ENCODE assay signal across 24 cellular contexts in genomic region chr2:11786592-11786991, GRCh38. TPM values are rescaled to one million over a fixed set of nuclear protein-coding genes. Genes with fewer than 3 reads are reported as not detected.
A peak's percentile ranks its signal among the peaks of the same experiment; 100 is the strongest.
DNase-seq lines count a peak whose midpoint lies in the region; ATAC-seq, FAIRE-seq and TF ChIP-seq lines count a peak whose summit lies in the region.
"Had no signal": no experiment of that assay in that cellular context is flagged by ENCODE, and none has a peak within 500 bp of the region (broad histone marks: within the 10 kb centered on the region; RNA-seq: fewer than 3 reads in every experiment).

No MANE protein-coding gene starts in this region.

- DNase-seq in activated CD8-positive, alpha-beta memory T cell treated with anti-CD3 and anti-CD28 coated beads for 24 hours: peak; percentile 45
- no peak for DNase-seq in activated CD8-positive, alpha-beta memory T cell treated with anti-CD3 and anti-CD28 coated beads, Interleukin-2, amount 50 U/mL, for 4 hours
- DNase-seq in HTR-8/SVneo (ENCODE audit: insufficient read length, low spot score) (no peak), mesenteric fat pad (ENCODE audit: low spot score) (peak; percentile 85), right cardiac atrium (no peak), osteocyte (ENCODE audit: extremely low spot score, unreplicated experiment) (no peak)
- DNase-seq: 8988T; ACHN; AML-193; BE2C; Caco-2; CD4-positive, alpha-beta T cell; CD8-positive, alpha-beta memory T cell; DMS153; DND-41; GOT3; HFFc6 had no signal

- TF ChIP-seq CTCF in osteocyte (IDR thresholded peaks at IDR 0.05): no peak

- 96% methylated on average over 13 of the region's 13 CpGs for WGBS in right cardiac atrium

- intact Hi-C loops in right cardiac atrium (cut with DNase I): no loop called here

- no peak overlapping the region for H3K4me3 ChIP-seq in right cardiac atrium (ENCODE audit: low read length)
- H3K4me3 ChIP-seq: A549; BLaER1 treated with 17β-estradiol and CSF1 and Interleukin-3, amounts not matched to agents 10 nM and 100 nM; HAP-1 had no signal

- H3K27me3 ChIP-seq in right cardiac atrium (ENCODE audit: control insufficient read depth, insufficient read depth): no peaks in the 10 kb centered on the region
- H3K27me3 ChIP-seq: BE2C; BLaER1 treated with 17β-estradiol and CSF1 and Interleukin-3, amounts not matched to agents 10 nM and 100 nM had no signal

- peak; percentile 60 for FAIRE-seq in HTR-8/SVneo (lab: Jason Lieb, UNC)
- FAIRE-seq: A549, G401.6, GM12892, H54 had no signal

- H3K27ac Mint-ChIP-seq in osteocyte (ENCODE audit: unreplicated experiment): no peak overlapping the region
- H3K27ac Mint-ChIP-seq: CD4-positive, alpha-beta T cell; CD8-positive, alpha-beta memory T cell; HFFc6 had no signal

- no peak overlapping the region for H3K4me3 Mint-ChIP-seq in osteocyte (ENCODE audit: unreplicated experiment)
- H3K4me3 Mint-ChIP-seq: CD14-positive monocyte; CD4-positive, alpha-beta T cell; CD8-positive, alpha-beta memory T cell; HFFc6 had no signal

- ATAC-seq in right cardiac atrium: no peak
- ATAC-seq: A549 had no signal

- H3K4me1 ChIP-seq in right cardiac atrium (ENCODE audit: control insufficient read depth, insufficient read depth, low read length): no peaks in the 10 kb centered on the region
- H3K4me1 ChIP-seq: A549; BLaER1 treated with 17β-estradiol and CSF1 and Interleukin-3, amounts not matched to agents 10 nM and 100 nM; Caco-2; HAP-1 had no signal

- peaks cover 4% of the 10 kb centered on the region for H3K4me1 Mint-ChIP-seq in osteocyte (ENCODE audit: unreplicated experiment)
- H3K4me1 Mint-ChIP-seq: CD14-positive monocyte had no signal

- peaks cover 50% of the 10 kb centered on the region for H3K36me3 Mint-ChIP-seq in osteocyte (ENCODE audit: unreplicated experiment)

- peaks cover 8% of the 10 kb centered on the region for H3K9me3 Mint-ChIP-seq in osteocyte (ENCODE audit: unreplicated experiment)
- H3K9me3 Mint-ChIP-seq: CD14-positive monocyte; CD4-positive, alpha-beta T cell; CD8-positive, alpha-beta memory T cell; HFFc6 had no signal

- H3K9me3 ChIP-seq in right cardiac atrium (ENCODE audit: control insufficient read depth, low read length): no peaks in the 10 kb centered on the region
- H3K9me3 ChIP-seq: A549, BE2C, Caco-2, HAP-1 had no signal

- H3K27ac ChIP-seq in right cardiac atrium (ENCODE audit: low read length): no peak overlapping the region
- H3K27ac ChIP-seq: A549; BLaER1 treated with 17β-estradiol and CSF1 and Interleukin-3, amounts not matched to agents 10 nM and 100 nM had no signal

- H3K27me3 Mint-ChIP-seq in osteocyte (ENCODE audit: unreplicated experiment): no peaks in the 10 kb centered on the region
- H3K27me3 Mint-ChIP-seq: CD4-positive, alpha-beta T cell; CD8-positive, alpha-beta memory T cell had no signal

RNA-seq across cellular contexts. Expression of gene LPIN1, which starts 40.2 kb away (rescaled TPM):
- total RNA-seq in mesenteric fat pad (198 TPM), right cardiac atrium (10 to 100 TPM; 24.5 to 42.9 (median 38.7) TPM), osteocyte (24.1 and 26.7 TPM in 2 replicates)
- polyA plus RNA-seq in right cardiac atrium: 15.3 TPM

Comparison
In these comparisons a context has a peak if more than half of its experiments do, and no peak if none do; other contexts are left out.
1. DNase-seq: peak in activated CD8-positive, alpha-beta memory T cell treated with anti-CD3 and anti-CD28 coated beads for 24 hours (single experiment) and mesenteric fat pad (single experiment); none in activated CD8-positive, alpha-beta memory T cell treated with anti-CD3 and anti-CD28 coated beads, Interleukin-2, amount 50 U/mL, for 4 hours (single experiment), HTR-8/SVneo (single experiment), right cardiac atrium (0 of 3) and osteocyte (single experiment).